In the genomic region with DNA sequence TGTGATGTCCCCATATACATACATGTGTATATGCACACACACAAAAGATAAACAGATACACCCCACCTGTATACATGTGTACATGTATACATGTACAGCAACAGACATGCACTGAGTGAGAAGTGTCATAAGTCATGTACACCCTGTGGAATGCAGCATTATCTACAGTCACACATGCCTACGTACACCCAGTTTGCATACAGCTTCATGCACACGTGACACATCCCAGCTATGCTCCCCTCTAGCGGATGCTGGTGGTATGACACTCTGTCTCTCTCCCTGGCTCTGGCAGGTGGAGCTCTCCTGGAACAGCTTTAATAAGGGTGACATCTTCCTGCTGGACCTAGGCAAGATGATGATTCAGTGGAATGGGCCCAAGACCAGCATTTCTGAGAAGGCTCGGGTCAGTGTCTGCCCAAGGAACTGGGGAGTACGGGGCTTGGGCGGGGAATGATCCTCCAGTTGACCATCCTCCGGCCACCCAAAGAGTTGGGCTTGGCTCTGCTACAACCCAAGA, we compare ENCODE assay signal across 1 cellular context.
TF ChIP-seq lines count a peak whose summit lies in the region.

No MANE protein-coding gene starts in this region.

TF ChIP-seq in K562, 482 proteins besides CTCF, POLR2A, EP300 and RAD21 (continued from another document and continues in another):
- TF ChIP-seq HCFC1 (IDR thresholded peaks at IDR 0.05; ENCODE audit: low read depth, low read length) (peak; percentile 53; the same call in 1 of the 2 replicates), RBM34 (IDR thresholded peaks at IDR 0.05; ENCODE audit: borderline replicate concordance, insufficient read depth, low read length) (no peak), SOX6 (IDR thresholded peaks at IDR 0.05) (peak; percentile 61; the same call in 1 of the 2 replicates), KAT2B (IDR thresholded peaks at IDR 0.05; ENCODE audit: low read depth, low read length) (no peak), DNMT1 (IDR thresholded peaks at IDR 0.05) (no peak), SIX5 (IDR thresholded peaks at IDR 0.05; ENCODE audit: borderline replicate concordance in 1 of 2, insufficient read depth in 1 of 2, low read depth in 1 of 2, low read length in 2 of 2) (no peak), SRSF7 (optimal IDR thresholded peaks at IDR 0.05; ENCODE audit: low read depth, low read length) (no peak), SIRT6 (IDR thresholded peaks at IDR 0.05; ENCODE audit: low read depth, low read length) (no peak), ZNF785 (CRISPR knock-in tag; IDR thresholded peaks at IDR 0.05) (no peak), BDP1 (IDR thresholded peaks at IDR 0.05; ENCODE audit: insufficient read depth, insufficient read length) (no peak), L3MBTL2 (IDR thresholded peaks at IDR 0.05) (peak; percentile 89), CHCHD3 (CRISPR knock-in tag; IDR thresholded peaks at IDR 0.05) (no peak), ZNF174 (CRISPR knock-in tag; IDR thresholded peaks at IDR 0.05) (no peak), BRD4 (IDR thresholded peaks at IDR 0.05) (no peak), ZNF134 (CRISPR knock-in tag; conservative IDR thresholded peaks at IDR 0.05) (no peak), NR2C2 (CRISPR knock-in tag; IDR thresholded peaks at IDR 0.05) (0 out of 2 replicates have a peak, but pooled peaks have one; percentile 32), NR2C2 (tag; IDR thresholded peaks at IDR 0.05) (no peak), ZNF644 (tag; IDR thresholded peaks at IDR 0.05; ENCODE audit: low read depth) (no peak), HOXB6 (CRISPR knock-in tag; IDR thresholded peaks at IDR 0.05; ENCODE audit: borderline replicate concordance) (no peak), HNRNPH1 (optimal IDR thresholded peaks at IDR 0.05; ENCODE audit: low read depth, low read length) (no peak), TAF1 (IDR thresholded peaks at IDR 0.05; ENCODE audit: control insufficient read depth, extremely low read depth, insufficient read depth, low read length, severe bottlenecking) (no peak), GABPB1 (CRISPR knock-in tag; IDR thresholded peaks at IDR 0.05) (no peak), RBM39 (optimal IDR thresholded peaks at IDR 0.05; ENCODE audit: low read depth, low read length) (no peak), TAF9B (IDR thresholded peaks at IDR 0.05; ENCODE audit: partially characterized antibody) (no peak)
- TF ChIP-seq, protein P1, sequence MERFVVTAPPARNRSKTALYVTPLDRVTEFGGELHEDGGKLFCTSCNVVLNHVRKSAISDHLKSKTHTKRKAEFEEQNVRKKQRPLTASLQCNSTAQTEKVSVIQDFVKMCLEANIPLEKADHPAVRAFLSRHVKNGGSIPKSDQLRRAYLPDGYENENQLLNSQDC (CRISPR knock-in tag; IDR thresholded peaks at IDR 0.05) = no peak
- TF ChIP-seq, protein P2, sequence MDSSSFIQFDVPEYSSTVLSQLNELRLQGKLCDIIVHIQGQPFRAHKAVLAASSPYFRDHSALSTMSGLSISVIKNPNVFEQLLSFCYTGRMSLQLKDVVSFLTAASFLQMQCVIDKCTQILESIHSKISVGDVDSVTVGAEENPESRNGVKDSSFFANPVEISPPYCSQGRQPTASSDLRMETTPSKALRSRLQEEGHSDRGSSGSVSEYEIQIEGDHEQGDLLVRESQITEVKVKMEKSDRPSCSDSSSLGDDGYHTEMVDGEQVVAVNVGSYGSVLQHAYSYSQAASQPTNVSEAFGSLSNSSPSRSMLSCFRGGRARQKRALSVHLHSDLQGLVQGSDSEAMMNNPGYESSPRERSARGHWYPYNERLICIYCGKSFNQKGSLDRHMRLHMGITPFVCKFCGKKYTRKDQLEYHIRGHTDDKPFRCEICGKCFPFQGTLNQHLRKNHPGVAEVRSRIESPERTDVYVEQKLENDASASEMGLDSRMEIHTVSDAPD (CRISPR knock-in tag; IDR thresholded peaks at IDR 0.05) = no peak
- TF ChIP-seq, protein P3, sequence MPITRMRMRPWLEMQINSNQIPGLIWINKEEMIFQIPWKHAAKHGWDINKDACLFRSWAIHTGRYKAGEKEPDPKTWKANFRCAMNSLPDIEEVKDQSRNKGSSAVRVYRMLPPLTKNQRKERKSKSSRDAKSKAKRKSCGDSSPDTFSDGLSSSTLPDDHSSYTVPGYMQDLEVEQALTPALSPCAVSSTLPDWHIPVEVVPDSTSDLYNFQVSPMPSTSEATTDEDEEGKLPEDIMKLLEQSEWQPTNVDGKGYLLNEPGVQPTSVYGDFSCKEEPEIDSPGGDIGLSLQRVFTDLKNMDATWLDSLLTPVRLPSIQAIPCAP (CRISPR knock-in tag; IDR thresholded peaks at IDR 0.05; ENCODE audit: borderline replicate concordance) = no peak
- TF ChIP-seq, protein P4, sequence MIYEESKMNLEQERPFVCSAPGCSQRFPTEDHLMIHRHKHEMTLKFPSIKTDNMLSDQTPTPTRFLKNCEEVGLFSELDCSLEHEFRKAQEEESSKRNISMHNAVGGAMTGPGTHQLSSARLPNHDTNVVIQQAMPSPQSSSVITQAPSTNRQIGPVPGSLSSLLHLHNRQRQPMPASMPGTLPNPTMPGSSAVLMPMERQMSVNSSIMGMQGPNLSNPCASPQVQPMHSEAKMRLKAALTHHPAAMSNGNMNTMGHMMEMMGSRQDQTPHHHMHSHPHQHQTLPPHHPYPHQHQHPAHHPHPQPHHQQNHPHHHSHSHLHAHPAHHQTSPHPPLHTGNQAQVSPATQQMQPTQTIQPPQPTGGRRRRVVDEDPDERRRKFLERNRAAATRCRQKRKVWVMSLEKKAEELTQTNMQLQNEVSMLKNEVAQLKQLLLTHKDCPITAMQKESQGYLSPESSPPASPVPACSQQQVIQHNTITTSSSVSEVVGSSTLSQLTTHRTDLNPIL (CRISPR knock-in tag; IDR thresholded peaks at IDR 0.05) = no peak
- TF ChIP-seq, protein P5, sequence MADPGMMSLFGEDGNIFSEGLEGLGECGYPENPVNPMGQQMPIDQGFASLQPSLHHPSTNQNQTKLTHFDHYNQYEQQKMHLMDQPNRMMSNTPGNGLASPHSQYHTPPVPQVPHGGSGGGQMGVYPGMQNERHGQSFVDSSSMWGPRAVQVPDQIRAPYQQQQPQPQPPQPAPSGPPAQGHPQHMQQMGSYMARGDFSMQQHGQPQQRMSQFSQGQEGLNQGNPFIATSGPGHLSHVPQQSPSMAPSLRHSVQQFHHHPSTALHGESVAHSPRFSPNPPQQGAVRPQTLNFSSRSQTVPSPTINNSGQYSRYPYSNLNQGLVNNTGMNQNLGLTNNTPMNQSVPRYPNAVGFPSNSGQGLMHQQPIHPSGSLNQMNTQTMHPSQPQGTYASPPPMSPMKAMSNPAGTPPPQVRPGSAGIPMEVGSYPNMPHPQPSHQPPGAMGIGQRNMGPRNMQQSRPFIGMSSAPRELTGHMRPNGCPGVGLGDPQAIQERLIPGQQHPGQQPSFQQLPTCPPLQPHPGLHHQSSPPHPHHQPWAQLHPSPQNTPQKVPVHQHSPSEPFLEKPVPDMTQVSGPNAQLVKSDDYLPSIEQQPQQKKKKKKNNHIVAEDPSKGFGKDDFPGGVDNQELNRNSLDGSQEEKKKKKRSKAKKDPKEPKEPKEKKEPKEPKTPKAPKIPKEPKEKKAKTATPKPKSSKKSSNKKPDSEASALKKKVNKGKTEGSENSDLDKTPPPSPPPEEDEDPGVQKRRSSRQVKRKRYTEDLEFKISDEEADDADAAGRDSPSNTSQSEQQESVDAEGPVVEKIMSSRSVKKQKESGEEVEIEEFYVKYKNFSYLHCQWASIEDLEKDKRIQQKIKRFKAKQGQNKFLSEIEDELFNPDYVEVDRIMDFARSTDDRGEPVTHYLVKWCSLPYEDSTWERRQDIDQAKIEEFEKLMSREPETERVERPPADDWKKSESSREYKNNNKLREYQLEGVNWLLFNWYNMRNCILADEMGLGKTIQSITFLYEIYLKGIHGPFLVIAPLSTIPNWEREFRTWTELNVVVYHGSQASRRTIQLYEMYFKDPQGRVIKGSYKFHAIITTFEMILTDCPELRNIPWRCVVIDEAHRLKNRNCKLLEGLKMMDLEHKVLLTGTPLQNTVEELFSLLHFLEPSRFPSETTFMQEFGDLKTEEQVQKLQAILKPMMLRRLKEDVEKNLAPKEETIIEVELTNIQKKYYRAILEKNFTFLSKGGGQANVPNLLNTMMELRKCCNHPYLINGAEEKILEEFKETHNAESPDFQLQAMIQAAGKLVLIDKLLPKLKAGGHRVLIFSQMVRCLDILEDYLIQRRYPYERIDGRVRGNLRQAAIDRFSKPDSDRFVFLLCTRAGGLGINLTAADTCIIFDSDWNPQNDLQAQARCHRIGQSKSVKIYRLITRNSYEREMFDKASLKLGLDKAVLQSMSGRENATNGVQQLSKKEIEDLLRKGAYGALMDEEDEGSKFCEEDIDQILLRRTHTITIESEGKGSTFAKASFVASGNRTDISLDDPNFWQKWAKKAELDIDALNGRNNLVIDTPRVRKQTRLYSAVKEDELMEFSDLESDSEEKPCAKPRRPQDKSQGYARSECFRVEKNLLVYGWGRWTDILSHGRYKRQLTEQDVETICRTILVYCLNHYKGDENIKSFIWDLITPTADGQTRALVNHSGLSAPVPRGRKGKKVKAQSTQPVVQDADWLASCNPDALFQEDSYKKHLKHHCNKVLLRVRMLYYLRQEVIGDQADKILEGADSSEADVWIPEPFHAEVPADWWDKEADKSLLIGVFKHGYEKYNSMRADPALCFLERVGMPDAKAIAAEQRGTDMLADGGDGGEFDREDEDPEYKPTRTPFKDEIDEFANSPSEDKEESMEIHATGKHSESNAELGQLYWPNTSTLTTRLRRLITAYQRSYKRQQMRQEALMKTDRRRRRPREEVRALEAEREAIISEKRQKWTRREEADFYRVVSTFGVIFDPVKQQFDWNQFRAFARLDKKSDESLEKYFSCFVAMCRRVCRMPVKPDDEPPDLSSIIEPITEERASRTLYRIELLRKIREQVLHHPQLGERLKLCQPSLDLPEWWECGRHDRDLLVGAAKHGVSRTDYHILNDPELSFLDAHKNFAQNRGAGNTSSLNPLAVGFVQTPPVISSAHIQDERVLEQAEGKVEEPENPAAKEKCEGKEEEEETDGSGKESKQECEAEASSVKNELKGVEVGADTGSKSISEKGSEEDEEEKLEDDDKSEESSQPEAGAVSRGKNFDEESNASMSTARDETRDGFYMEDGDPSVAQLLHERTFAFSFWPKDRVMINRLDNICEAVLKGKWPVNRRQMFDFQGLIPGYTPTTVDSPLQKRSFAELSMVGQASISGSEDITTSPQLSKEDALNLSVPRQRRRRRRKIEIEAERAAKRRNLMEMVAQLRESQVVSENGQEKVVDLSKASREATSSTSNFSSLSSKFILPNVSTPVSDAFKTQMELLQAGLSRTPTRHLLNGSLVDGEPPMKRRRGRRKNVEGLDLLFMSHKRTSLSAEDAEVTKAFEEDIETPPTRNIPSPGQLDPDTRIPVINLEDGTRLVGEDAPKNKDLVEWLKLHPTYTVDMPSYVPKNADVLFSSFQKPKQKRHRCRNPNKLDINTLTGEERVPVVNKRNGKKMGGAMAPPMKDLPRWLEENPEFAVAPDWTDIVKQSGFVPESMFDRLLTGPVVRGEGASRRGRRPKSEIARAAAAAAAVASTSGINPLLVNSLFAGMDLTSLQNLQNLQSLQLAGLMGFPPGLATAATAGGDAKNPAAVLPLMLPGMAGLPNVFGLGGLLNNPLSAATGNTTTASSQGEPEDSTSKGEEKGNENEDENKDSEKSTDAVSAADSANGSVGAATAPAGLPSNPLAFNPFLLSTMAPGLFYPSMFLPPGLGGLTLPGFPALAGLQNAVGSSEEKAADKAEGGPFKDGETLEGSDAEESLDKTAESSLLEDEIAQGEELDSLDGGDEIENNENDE (IDR thresholded peaks at IDR 0.05; ENCODE audit: low read depth, low read length) = no peak
- TF ChIP-seq, protein P6, sequence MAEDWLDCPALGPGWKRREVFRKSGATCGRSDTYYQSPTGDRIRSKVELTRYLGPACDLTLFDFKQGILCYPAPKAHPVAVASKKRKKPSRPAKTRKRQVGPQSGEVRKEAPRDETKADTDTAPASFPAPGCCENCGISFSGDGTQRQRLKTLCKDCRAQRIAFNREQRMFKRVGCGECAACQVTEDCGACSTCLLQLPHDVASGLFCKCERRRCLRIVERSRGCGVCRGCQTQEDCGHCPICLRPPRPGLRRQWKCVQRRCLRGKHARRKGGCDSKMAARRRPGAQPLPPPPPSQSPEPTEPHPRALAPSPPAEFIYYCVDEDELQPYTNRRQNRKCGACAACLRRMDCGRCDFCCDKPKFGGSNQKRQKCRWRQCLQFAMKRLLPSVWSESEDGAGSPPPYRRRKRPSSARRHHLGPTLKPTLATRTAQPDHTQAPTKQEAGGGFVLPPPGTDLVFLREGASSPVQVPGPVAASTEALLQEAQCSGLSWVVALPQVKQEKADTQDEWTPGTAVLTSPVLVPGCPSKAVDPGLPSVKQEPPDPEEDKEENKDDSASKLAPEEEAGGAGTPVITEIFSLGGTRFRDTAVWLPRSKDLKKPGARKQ (CRISPR knock-in tag; IDR thresholded peaks at IDR 0.05) = no peak
- TF ChIP-seq, protein P7, sequence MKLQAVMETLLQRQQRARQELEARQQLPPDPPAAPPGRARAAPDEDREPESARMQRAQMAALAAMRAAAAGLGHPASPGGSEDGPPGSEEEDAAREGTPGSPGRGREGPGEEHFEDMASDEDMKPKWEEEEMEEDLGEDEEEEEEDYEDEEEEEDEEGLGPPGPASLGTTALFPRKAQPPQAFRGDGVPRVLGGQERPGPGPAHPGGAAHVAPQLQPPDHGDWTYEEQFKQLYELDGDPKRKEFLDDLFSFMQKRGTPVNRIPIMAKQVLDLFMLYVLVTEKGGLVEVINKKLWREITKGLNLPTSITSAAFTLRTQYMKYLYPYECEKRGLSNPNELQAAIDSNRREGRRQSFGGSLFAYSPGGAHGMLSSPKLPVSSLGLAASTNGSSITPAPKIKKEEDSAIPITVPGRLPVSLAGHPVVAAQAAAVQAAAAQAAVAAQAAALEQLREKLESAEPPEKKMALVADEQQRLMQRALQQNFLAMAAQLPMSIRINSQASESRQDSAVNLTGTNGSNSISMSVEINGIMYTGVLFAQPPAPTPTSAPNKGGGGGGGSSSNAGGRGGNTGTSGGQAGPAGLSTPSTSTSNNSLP (IDR thresholded peaks at IDR 0.05; ENCODE audit: borderline replicate concordance, low read depth, low read length) = no peak
- TF ChIP-seq, protein P8, sequence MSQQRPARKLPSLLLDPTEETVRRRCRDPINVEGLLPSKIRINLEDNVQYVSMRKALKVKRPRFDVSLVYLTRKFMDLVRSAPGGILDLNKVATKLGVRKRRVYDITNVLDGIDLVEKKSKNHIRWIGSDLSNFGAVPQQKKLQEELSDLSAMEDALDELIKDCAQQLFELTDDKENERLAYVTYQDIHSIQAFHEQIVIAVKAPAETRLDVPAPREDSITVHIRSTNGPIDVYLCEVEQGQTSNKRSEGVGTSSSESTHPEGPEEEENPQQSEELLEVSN (IDR thresholded peaks at IDR 0.05; ENCODE audit: borderline replicate concordance in 1 of 2, extremely low read depth in 1 of 2, insufficient read depth in 1 of 2, insufficient read length in 1 of 2, low read depth in 1 of 2, low read length in 1 of 2, poor library complexity in 1 of 2, severe bottlenecking in 1 of 2) = peak; percentile 68 to 74
- TF ChIP-seq, protein P9, sequence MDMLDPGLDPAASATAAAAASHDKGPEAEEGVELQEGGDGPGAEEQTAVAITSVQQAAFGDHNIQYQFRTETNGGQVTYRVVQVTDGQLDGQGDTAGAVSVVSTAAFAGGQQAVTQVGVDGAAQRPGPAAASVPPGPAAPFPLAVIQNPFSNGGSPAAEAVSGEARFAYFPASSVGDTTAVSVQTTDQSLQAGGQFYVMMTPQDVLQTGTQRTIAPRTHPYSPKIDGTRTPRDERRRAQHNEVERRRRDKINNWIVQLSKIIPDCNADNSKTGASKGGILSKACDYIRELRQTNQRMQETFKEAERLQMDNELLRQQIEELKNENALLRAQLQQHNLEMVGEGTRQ (CRISPR knock-in tag; IDR thresholded peaks at IDR 0.05) = no peak
- TF ChIP-seq, protein P10, sequence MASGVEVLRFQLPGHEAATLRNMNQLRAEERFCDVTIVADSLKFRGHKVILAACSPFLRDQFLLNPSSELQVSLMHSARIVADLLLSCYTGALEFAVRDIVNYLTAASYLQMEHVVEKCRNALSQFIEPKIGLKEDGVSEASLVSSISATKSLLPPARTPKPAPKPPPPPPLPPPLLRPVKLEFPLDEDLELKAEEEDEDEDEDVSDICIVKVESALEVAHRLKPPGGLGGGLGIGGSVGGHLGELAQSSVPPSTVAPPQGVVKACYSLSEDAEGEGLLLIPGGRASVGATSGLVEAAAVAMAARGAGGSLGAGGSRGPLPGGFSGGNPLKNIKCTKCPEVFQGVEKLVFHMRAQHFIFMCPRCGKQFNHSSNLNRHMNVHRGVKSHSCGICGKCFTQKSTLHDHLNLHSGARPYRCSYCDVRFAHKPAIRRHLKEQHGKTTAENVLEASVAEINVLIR (CRISPR knock-in tag; IDR thresholded peaks at IDR 0.05) = no peak; the same call in 1 of the 2 replicates
